18 cellular contexts compared by ENCODE assay signal in the genomic region with DNA sequence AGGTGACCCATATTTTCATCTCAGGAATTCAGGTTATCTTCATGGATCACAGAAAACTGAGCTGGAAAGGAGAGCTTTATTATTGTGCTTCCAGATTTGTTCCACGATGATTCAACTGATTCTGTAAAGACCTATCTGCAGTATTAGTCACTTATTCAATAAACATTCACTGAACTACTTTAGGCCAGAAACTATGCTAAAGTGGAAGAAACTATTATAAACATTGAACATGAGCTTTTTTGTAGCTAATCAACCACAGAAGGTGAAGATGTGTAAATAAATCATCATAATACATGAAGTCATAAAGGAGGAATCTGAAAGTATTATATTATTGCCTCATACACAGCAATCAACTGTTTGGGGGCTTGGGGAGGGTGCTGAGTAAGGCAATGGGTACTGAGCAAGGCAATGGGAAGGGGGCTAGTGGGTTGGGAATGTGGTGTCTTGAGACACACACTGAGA. TPM values are rescaled to one million over a fixed set of nuclear protein-coding genes. Genes with fewer than 3 reads are reported as not detected.
DNase-seq lines count a peak whose midpoint lies in the region; ATAC-seq, FAIRE-seq and TF ChIP-seq lines count a peak whose summit lies in the region.
"Had no signal": no experiment of that assay in that cellular context is flagged by ENCODE, and none has a peak within 500 bp of the region (broad histone marks: within the 10 kb centered on the region; RNA-seq: fewer than 3 reads in every experiment).

No MANE protein-coding gene starts in this region.

- no peak for ATAC-seq in GM12878
- peak; percentile 25 to 32 for ATAC-seq in lower lobe of right lung
- ATAC-seq in upper lobe of right lung = no peak
- ATAC-seq in GM18870 (IDR thresholded peaks at IDR 0.05; ENCODE audit: unreplicated experiment) = no peak
- ATAC-seq: left colon had no signal

- H2AFZ ChIP-seq in GM12878 (ENCODE audit: control insufficient read depth, low read depth, low read length) = no peak overlapping the region
- no peak overlapping the region for H2AFZ ChIP-seq in OCI-LY7 (ENCODE audit: low read length)
- H2AFZ ChIP-seq: hepatocyte had no signal

- H3K9me2 ChIP-seq in OCI-LY7 (ENCODE audit: insufficient read depth, low read length) = no peaks in the 10 kb centered on the region

- no peaks in the 10 kb centered on the region for H3K36me3 Mint-ChIP-seq in HFFc6 (ENCODE audit: low read depth)
- H3K36me3 Mint-ChIP-seq: CD8-positive, alpha-beta memory T cell had no signal

- no peaks in the 10 kb centered on the region; the same call in 1 of the 2 replicates for H3K27me3 Mint-ChIP-seq in HFFc6 (ENCODE audit: insufficient read depth)

- no peak for FAIRE-seq in GM12878 (lab: Jason Lieb, UNC)
- FAIRE-seq: endothelial cell of umbilical vein had no signal

- H3K9me3 Mint-ChIP-seq in HFFc6 = no peaks in the 10 kb centered on the region
- H3K9me3 Mint-ChIP-seq: activated naive CD4-positive, alpha-beta T cell treated with anti-CD3 and anti-CD28 coated beads for 36 hours; CD8-positive, alpha-beta memory T cell had no signal

- no peak overlapping the region for H3K9ac ChIP-seq in GM12878 (ENCODE audit: control insufficient read depth, insufficient read depth, low read length)

- RAD21 ChIA-PET in GM12878 (lab: Charles Lee; ENCODE audit: unreplicated experiment) = no interaction called here

- no peak for TF ChIP-seq EP300 in GM12878 (IDR thresholded peaks at IDR 0.05; ENCODE audit: borderline replicate concordance in 1 of 2, control insufficient read depth in 1 of 2, low read depth in 2 of 2, low read length in 2 of 2)

- no peaks in the 10 kb centered on the region for H3K27me3 ChIP-seq in BJ (ENCODE audit: control insufficient read depth, insufficient read depth, low read length)
- no peaks in the 10 kb centered on the region; a peak in 1 of 4 replicates for H3K27me3 ChIP-seq in GM12878 (replicated peaks in 1 of 2; ENCODE audit: control insufficient read depth in 2 of 2, insufficient read depth in 2 of 2, low read length in 1 of 2)
- H3K27me3 ChIP-seq in lower lobe of right lung (ENCODE audit: low read depth) = no peaks in the 10 kb centered on the region
- H3K27me3 ChIP-seq in upper lobe of right lung = no peaks in the 10 kb centered on the region
- H3K27me3 ChIP-seq: hepatocyte had no signal

- BruUV-seq in GM12878 (replicated peaks; lab: Mats Ljungman, UMichigan) (no TSS peak), OCI-LY7 (replicated peaks; lab: Mats Ljungman, UMichigan) (no TSS peak)

- H3K79me2 ChIP-seq in GM12878 (ENCODE audit: control insufficient read depth, insufficient read depth, low read length) (no peaks in the 10 kb centered on the region), OCI-LY7 (ENCODE audit: insufficient read depth, low read depth, low read length) (no peaks in the 10 kb centered on the region)
- H3K79me2 ChIP-seq: hepatocyte had no signal

- TF ChIP-seq CTCF in BJ (IDR thresholded peaks at IDR 0.05; ENCODE audit: insufficient read depth, low read depth, low read length) (no peak), HFFc6 (IDR thresholded peaks at IDR 0.05) (no peak), GM12878 (IDR thresholded peaks at IDR 0.05 in 2 of 3, conservative IDR thresholded peaks at IDR 0.05 in 1 of 3; ENCODE audit: control insufficient read depth in 2 of 3, extremely low read depth in 1 of 3, insufficient read depth in 1 of 3, low read depth in 3 of 3, low read length in 3 of 3) (no peak), lower lobe of right lung (IDR thresholded peaks at IDR 0.05) (no peak), OCI-LY7 (conservative IDR thresholded peaks at IDR 0.05; ENCODE audit: low read length) (no peak), upper lobe of right lung (IDR thresholded peaks at IDR 0.05) (no peak)

- POLR2A ChIA-PET in BJ (lab: Charles Lee) (interaction anchor here (0.7 to 1.0 kb wide), 2 partner anchors 17 to 207 kb away, joined by 3 to 4 read pairs; no protein-coding TSS in a partner anchor), GM12878 (lab: Charles Lee) (no interaction called here), OCI-LY7 (lab: Charles Lee) (interaction anchor here (0.6 to 1.3 kb wide), 4 partner anchors 8 to 1211 kb away, joined by 3 read pairs; no protein-coding TSS in a partner anchor)

- peaks cover 50% of the 10 kb centered on the region for H3K4me1 Mint-ChIP-seq in HFFc6 (ENCODE audit: low read depth)
- H3K4me1 Mint-ChIP-seq: CD8-positive, alpha-beta memory T cell had no signal

- H3K9me3 ChIP-seq in GM12878 (replicated peaks; ENCODE audit: control insufficient read depth, insufficient read depth, low read length) = no peaks in the 10 kb centered on the region
- H3K9me3 ChIP-seq in lower lobe of right lung = no peaks in the 10 kb centered on the region
- no peaks in the 10 kb centered on the region for H3K9me3 ChIP-seq in OCI-LY7 (ENCODE audit: low read length)
- no peaks in the 10 kb centered on the region for H3K9me3 ChIP-seq in upper lobe of right lung

- TF ChIP-seq RAD21 in GM12878 (IDR thresholded peaks at IDR 0.05; ENCODE audit: insufficient read depth, low read depth, low read length) = no peak

- H3K4me1 ChIP-seq in GM12878 (ENCODE audit: control insufficient read depth, insufficient read depth, low read length) = no peaks in the 10 kb centered on the region; the same call in 1 of the 2 replicates
- H3K4me1 ChIP-seq in lower lobe of right lung = no peaks in the 10 kb centered on the region
- no peaks in the 10 kb centered on the region for H3K4me1 ChIP-seq in OCI-LY7 (ENCODE audit: insufficient read depth, low read length, poor library complexity, severe bottlenecking)
- H3K4me1 ChIP-seq in upper lobe of right lung = no peaks in the 10 kb centered on the region

- no peak overlapping the region for H3K4me3 ChIP-seq in BJ (ENCODE audit: low read depth, low read length)
- H3K4me3 ChIP-seq in GM12878 = no peak overlapping the region
- H3K4me3 ChIP-seq in lower lobe of right lung = no peak overlapping the region
- H3K4me3 ChIP-seq in OCI-LY7 (ENCODE audit: low read depth, low read length, poor library complexity, severe bottlenecking) = no peak overlapping the region
- H3K4me3 ChIP-seq in upper lobe of right lung = no peak overlapping the region
- H3K4me3 ChIP-seq: hepatocyte had no signal

- H3K4me2 ChIP-seq in GM12878 (ENCODE audit: control insufficient read depth, insufficient read depth) (peak overlapping the region; percentile 25; the same call in 1 of the 2 replicates), OCI-LY7 (ENCODE audit: low read length) (no peak overlapping the region)
- H3K4me2 ChIP-seq: hepatocyte had no signal

- H3K27ac ChIP-seq in GM12878 (ENCODE audit: control insufficient read depth, insufficient read depth) (no peak overlapping the region), lower lobe of right lung (no peak overlapping the region), OCI-LY7 (ENCODE audit: low read depth, low read length, poor library complexity, severe bottlenecking) (no peak overlapping the region), upper lobe of right lung (no peak overlapping the region)
- H3K27ac ChIP-seq: hepatocyte had no signal

- 0% methylated on average over 1 of the region's 1 CpG for WGBS in GM12878 (ENCODE audit: insufficient coverage, insufficient replicate concordance, low lambda C conversion rate, missing lambda C conversion rate)

- in situ Hi-C loops in GM12878 (cut with MboI) = no loop called here

- H4K20me1 ChIP-seq in GM12878 (ENCODE audit: control insufficient read depth, insufficient read depth) (no peaks in the 10 kb centered on the region), OCI-LY7 (ENCODE audit: insufficient read depth, low read length) (no peaks in the 10 kb centered on the region)

- SMC1A ChIA-PET in GM12878 (lab: Charles Lee; ENCODE audit: uncharacterized antibody, unreplicated experiment) = interaction anchor here (1.6 kb wide), 1 partner anchor 18 kb away, joined by 3 read pairs; no protein-coding TSS in a partner anchor

- DNase-seq in BJ (ENCODE audit: low read depth) = peak; percentile 78
- DNase-seq in HFFc6 = peak; percentile 80
- DNase-seq in GM12878 (ENCODE audit: low read depth, low spot score) = no peak
- no peak for DNase-seq in lower lobe of right lung
- no peak for DNase-seq in OCI-LY7 (ENCODE audit: low spot score)
- no peak for DNase-seq in NCI-H2029 treated with DMSO at 0.1 percent for 48 hours (lab: John Stamatoyannopoulos, UW)
- no peak for DNase-seq in upper lobe of right lung
- DNase-seq: activated naive CD4-positive, alpha-beta T cell treated with anti-CD3 and anti-CD28 coated beads for 36 hours; CD8-positive, alpha-beta memory T cell; GOT3; KBM-7; left colon; NCI-H1436; T-helper 1 cell had no signal

- CTCF ChIA-PET in BJ (lab: Yijun Ruan, JAX) = interaction anchor here (1.0 to 2.9 kb wide), 3 partner anchors 9 to 207 kb away, joined by 3 to 13 read pairs (median 3); no protein-coding TSS in a partner anchor
- CTCF ChIA-PET in GM12878 (lab: Yijun Ruan, JAX) = no interaction called here
- CTCF ChIA-PET in OCI-LY7 (lab: Charles Lee; ENCODE audit: unreplicated experiment) = no interaction called here

- H3K4me3 Mint-ChIP-seq in HFFc6 = no peak overlapping the region
- H3K4me3 Mint-ChIP-seq: activated naive CD4-positive, alpha-beta T cell treated with anti-CD3 and anti-CD28 coated beads for 36 hours; CD8-positive, alpha-beta memory T cell had no signal

- intact Hi-C loops in GM12878 (cut with micrococcal nuclease; ENCODE audit: unreplicated experiment) (no loop called here), lower lobe of right lung (cut with DNase I) (no loop called here), OCI-LY7 (cut with micrococcal nuclease; ENCODE audit: unreplicated experiment) (no loop called here), upper lobe of right lung (cut with DNase I) (no loop called here)

- no peak for TF ChIP-seq POLR2A in GM12878 (IDR thresholded peaks at IDR 0.05; ENCODE audit: low read depth, low read length)

- H3K27ac Mint-ChIP-seq in HFFc6 = peak overlapping the region; percentile 66
- H3K27ac Mint-ChIP-seq: activated naive CD4-positive, alpha-beta T cell treated with anti-CD3 and anti-CD28 coated beads for 36 hours; CD8-positive, alpha-beta memory T cell; progenitor cell of endocrine pancreas had no signal

- no peaks in the 10 kb centered on the region for H3K36me3 ChIP-seq in BJ (ENCODE audit: control insufficient read depth, insufficient read depth, low read length)
- H3K36me3 ChIP-seq in GM12878 (ENCODE audit: control insufficient read depth in 2 of 2, insufficient read depth in 2 of 2, low read length in 1 of 2) = no peaks in the 10 kb centered on the region
- no peaks in the 10 kb centered on the region for H3K36me3 ChIP-seq in lower lobe of right lung
- no peaks in the 10 kb centered on the region for H3K36me3 ChIP-seq in OCI-LY7 (ENCODE audit: insufficient read depth, low read length)
- no peaks in the 10 kb centered on the region for H3K36me3 ChIP-seq in upper lobe of right lung

RNA-seq across cellular contexts. Expression of a gene that starts 30.6 kb away (rescaled TPM):
- polyA plus RNA-seq in BJ (2011; rRNA removed) = 2.6 and 5.2 TPM in 2 replicates
- 3.2 and 3.7 TPM in 2 replicates for polyA minus RNA-seq in BJ (2011; rRNA and poly(A)+ RNA removed)
- total RNA-seq in HFFc6 (2021; fragmentation: NEBNext Ultra II Directional; extraction: Animal tissue kit (Norgen Biotek cat#: 25700)) = 10 to 100 TPM in 5 of 6 experiments, 1 to 10 TPM in 1; 6.5 to 15.7 (median 15.2) TPM
- total RNA-seq in GM12878 (2013; cell fraction: nucleolus; rRNA removed) = 15.9 and 17.8 TPM in 2 replicates
- total RNA-seq in GM12878 (2014; rRNA removed) = 26.5 and 27.6 TPM in 2 replicates
- 36.8 and 40.4 TPM in 2 replicates for total RNA-seq in GM12878 (2014; rRNA removed; fragmentation: Illumina TruSeq; extraction: Trizol)
- total RNA-seq in GM12878 (2021) = 30.4 and 35.0 TPM in 2 replicates
- 11.2 TPM for polyA plus RNA-seq in GM12878 (2011; ENCODE audit: low read depth)
- polyA plus RNA-seq in GM12878 (2011; rRNA removed) = 18.0 and 24.4 TPM in 2 replicates
- polyA plus RNA-seq in GM12878 (2011; cell fraction: cytosol; rRNA removed) = 9.2 and 9.7 TPM in 2 replicates
- 9.8 and 13.4 TPM in 2 replicates for polyA plus RNA-seq in GM12878 (2011; cell fraction: nucleus; rRNA removed)
- polyA plus RNA-seq in GM12878 (2012) = 10.8 and 13.4 TPM in 2 replicates
- 33.7 and 40.0 TPM in 2 replicates for polyA plus RNA-seq in GM12878 (2014; fragmentation: Illumina TruSeq; extraction: Trizol)
- polyA plus RNA-seq in GM12878 (2014; fragmentation: Nextera tagmentation; extraction: Ambion mirVana) = 10 to 100 TPM in 1 of 2 experiments, 1 to 10 TPM in 1; 8.7 to 17.6 TPM
- 20.6 and 22.4 TPM in 2 replicates for polyA plus RNA-seq in GM12878 (2014; rRNA removed)
- 10 to 100 TPM; 37.5 to 43.4 TPM for polyA plus RNA-seq in GM12878 (2016; fragmentation: Nextera tagmentation; extraction: Ambion mirVana)
- polyA minus RNA-seq in GM12878 (2011; rRNA and poly(A)+ RNA removed) = 13.9 and 22.9 TPM in 2 replicates
- 10.3 and 11.6 TPM in 2 replicates for polyA minus RNA-seq in GM12878 (2011; cell fraction: cytosol; rRNA and poly(A)+ RNA removed)
- polyA minus RNA-seq in GM12878 (2011; cell fraction: nucleus; rRNA and poly(A)+ RNA removed) = 9.2 and 16.7 TPM in 2 replicates
- total RNA-seq in lower lobe of right lung = 1.4 TPM
- 60.3 and 67.7 TPM in 2 replicates for total RNA-seq in OCI-LY7 (2014; rRNA removed; shearing (Covaris generic))
- total RNA-seq in OCI-LY7 (2022) = 66.3 and 78.0 TPM in 2 replicates
- 0.32 TPM for total RNA-seq in upper lobe of right lung

Comparison
In these comparisons a context has a peak if more than half of its experiments do, and no peak if none do; other contexts are left out.
1. DNase-seq: peak in BJ (single experiment) and HFFc6 (single experiment); none in GM12878 (single experiment), lower lobe of right lung (single experiment), OCI-LY7 (single experiment), NCI-H2029 treated with DMSO at 0.1 percent for 48 hours (single experiment) and upper lobe of right lung (single experiment).
2. ATAC-seq: peak in lower lobe of right lung (2 of 2); none in GM12878 (single experiment), upper lobe of right lung (single experiment) and GM18870 (single experiment).